Comparison of ENCODE assay signal across 1 cellular context in genomic region chr19:18878858-18879578, GRCh38.
TF ChIP-seq lines count a peak whose summit lies in the region.

No MANE protein-coding gene starts in this region.

TF ChIP-seq in HCT116, 20 proteins besides CTCF, POLR2A, EP300 and RAD21:
- TF ChIP-seq CEBPB (IDR thresholded peaks at IDR 0.05; ENCODE audit: low read depth) (no peak), JUND (IDR thresholded peaks at IDR 0.05) (no peak)
